13 cellular contexts compared by ENCODE assay signal in genomic region chr2:2331905-2332280, GRCh38. TPM values are rescaled to one million over a fixed set of nuclear protein-coding genes. Genes with fewer than 3 reads are reported as not detected.
DNase-seq lines count a peak whose midpoint lies in the region; ATAC-seq and TF ChIP-seq lines count a peak whose summit lies in the region.
"Had no signal": no experiment of that assay in that cellular context is flagged by ENCODE, and none has a peak within 500 bp of the region (broad histone marks: within the 10 kb centered on the region; RNA-seq: fewer than 3 reads in every experiment).

No MANE protein-coding gene starts in this region.

- H2AFZ ChIP-seq in H9 (ENCODE audit: low read length) (peak overlapping the region; percentile 40), neural cell (ENCODE audit: low read depth, low read length) (peak overlapping the region; percentile 29)
- H2AFZ ChIP-seq: GM23248 had no signal

- H2AK5ac ChIP-seq in H9 (ENCODE audit: insufficient read length, low read length), result no peak overlapping the region

- H3K27me3 ChIP-seq in H9 (ENCODE audit: insufficient read depth, low read length) (no peaks in the 10 kb centered on the region), neural cell (ENCODE audit: insufficient read depth, low read depth, low read length) (no peaks in the 10 kb centered on the region)
- H3K27me3 ChIP-seq: SJCRH30 had no signal

- H3T11ph ChIP-seq in H9 (ENCODE audit: low read length), result no peak overlapping the region

- CTCF ChIA-PET in MCF 10A (lab: Yijun Ruan, JAX), result interaction anchor here (1.1 kb wide), 1 partner anchor 8 kb away, joined by 3 read pairs; no protein-coding TSS in a partner anchor

- ATAC-seq in natural killer cell treated with Interleukin-12 subunit alpha and Interleukin-12 subunit beta and Interleukin-15 and Interleukin-18, amount 100 ng/mL, for 72 hours, result no peak
- ATAC-seq in GM18868 (IDR thresholded peaks at IDR 0.05; ENCODE audit: unreplicated experiment), result no peak

- H3K23ac ChIP-seq in H9 (ENCODE audit: insufficient read length, low read depth, low read length), result no peak overlapping the region

- H3K9ac ChIP-seq in H9 (ENCODE audit: extremely low read depth, insufficient read length, low read length) (no peak overlapping the region), neural cell (ENCODE audit: low read length) (peak overlapping the region; percentile 92)
- H3K9ac ChIP-seq: GM23248 had no signal

- H3K14ac ChIP-seq in H9 (ENCODE audit: insufficient read depth, low read length), result no peak overlapping the region

- BruUV-seq in MCF 10A (replicated peaks; lab: Mats Ljungman, UMichigan), result no TSS peak

- H4K20me1 ChIP-seq in H9 (ENCODE audit: control insufficient read depth, insufficient read depth, insufficient read length) (no peaks in the 10 kb centered on the region), neural cell (ENCODE audit: insufficient read depth) (no peaks in the 10 kb centered on the region)

- H2BK12ac ChIP-seq in H9 (ENCODE audit: insufficient read length, low read depth, low read length), result no peak overlapping the region

- H3K79me1 ChIP-seq in H9 (ENCODE audit: insufficient read depth, low read depth, low read length, poor library complexity, severe bottlenecking), result no peaks in the 10 kb centered on the region

- TF ChIP-seq CTCF in H9 (conservative IDR thresholded peaks at IDR 0.05) (no peak), neural cell (IDR thresholded peaks at IDR 0.05; ENCODE audit: poor library complexity, severe bottlenecking) (peak; percentile 31), MCF 10A (IDR thresholded peaks at IDR 0.05; ENCODE audit: unreplicated experiment) (no peak)

- POLR2A ChIA-PET in MCF 10A (lab: Yijun Ruan, JAX), result no interaction called here

- peak overlapping the region in 1 of 2 experiments; percentile 63; a peak in 3 of 5 replicates for H3K4me3 Mint-ChIP-seq in H9
- no peak overlapping the region for H3K4me3 Mint-ChIP-seq in natural killer cell treated with Interleukin-12 subunit alpha and Interleukin-12 subunit beta and Interleukin-15 and Interleukin-18, amount 100 ng/mL, for 72 hours
- H3K4me3 Mint-ChIP-seq in MCF 10A (ENCODE audit: unreplicated experiment), result no peak overlapping the region

- H3K4me1 ChIP-seq in H9 (ENCODE audit: insufficient read depth, low read length), result peaks cover 12% of the 10 kb centered on the region; the same call in 1 of the 2 replicates
- H3K4me1 ChIP-seq: SJCRH30 had no signal

- no peak overlapping the region for H2BK15ac ChIP-seq in H9 (ENCODE audit: low read depth, low read length)

- peak overlapping the region; percentile 73 for H3K4me3 ChIP-seq in neural cell (ENCODE audit: low read length)
- H3K4me3 ChIP-seq: GM23248, SJCRH30 had no signal

- no peak overlapping the region for H2BK20ac ChIP-seq in H9 (ENCODE audit: low read depth, low read length, poor library complexity, severe bottlenecking)

- DNase-seq in H9, result peak; percentile 83
- peak; percentile 89 for DNase-seq in NCI-H2227 treated with DMSO at 0.1 percent for 48 hours (lab: John Stamatoyannopoulos, UW)
- no peak for DNase-seq in stimulated activated CD4-positive, alpha-beta T cell treated with anti-CD3 and anti-CD28 coated beads, Interleukin-4, amount 100 ng/mL, for 4 hours
- no peak for DNase-seq in natural killer cell treated with Interleukin-12 subunit alpha and Interleukin-12 subunit beta and Interleukin-15 and Interleukin-18, amount 100 ng/mL, for 72 hours (ENCODE audit: low spot score)
- no peak for DNase-seq in MCF 10A (ENCODE audit: unreplicated experiment)
- DNase-seq: activated T-cell treated with anti-CD3 and anti-CD28 coated beads, Interleukin-2, amount 50 U/mL, for 1 hour; GM23248; NCI-H1048; SJCRH30 had no signal

- no peaks in the 10 kb centered on the region for H3K23me2 ChIP-seq in H9 (ENCODE audit: insufficient read length, low read depth, low read length, poor library complexity, severe bottlenecking)

- H3K18ac ChIP-seq in H9 (ENCODE audit: insufficient read length, low read depth, low read length), result no peak overlapping the region

- H3K36me3 ChIP-seq in neural cell (ENCODE audit: insufficient read depth, low read length), result no peaks in the 10 kb centered on the region
- H3K36me3 ChIP-seq: SJCRH30 had no signal

- no peaks in the 10 kb centered on the region for H3K9me2 ChIP-seq in neural cell (ENCODE audit: insufficient read depth, low read length)

- TF ChIP-seq EP300 in neural cell (conservative IDR thresholded peaks at IDR 0.05; ENCODE audit: poor library complexity, severe bottlenecking), result peak; percentile 81

- H3K4me2 ChIP-seq in H9 (ENCODE audit: insufficient read depth, insufficient read length, low read length) (peak overlapping the region; percentile 36), neural cell (ENCODE audit: low read length) (peak overlapping the region; percentile 95)

- H3K4me1 Mint-ChIP-seq in H9, result peaks cover 30 to 31% of the 10 kb centered on the region in 2 experiments
- no peaks in the 10 kb centered on the region for H3K4me1 Mint-ChIP-seq in natural killer cell treated with Interleukin-12 subunit alpha and Interleukin-12 subunit beta and Interleukin-15 and Interleukin-18, amount 100 ng/mL, for 72 hours (ENCODE audit: low read depth in 2 of 2)
- no peaks in the 10 kb centered on the region for H3K4me1 Mint-ChIP-seq in MCF 10A (ENCODE audit: insufficient read depth, unreplicated experiment)

- H3K27me3 Mint-ChIP-seq in H9 (ENCODE audit: low read depth), result 0 out of 2 replicates have a peak, but pooled peaks cover 3% of the 10 kb centered on the region
- no peaks in the 10 kb centered on the region for H3K27me3 Mint-ChIP-seq in natural killer cell treated with Interleukin-12 subunit alpha and Interleukin-12 subunit beta and Interleukin-15 and Interleukin-18, amount 100 ng/mL, for 72 hours
- H3K27me3 Mint-ChIP-seq in MCF 10A (ENCODE audit: insufficient read depth, unreplicated experiment), result no peaks in the 10 kb centered on the region

- H4K8ac ChIP-seq in H9 (replicated peaks; ENCODE audit: insufficient read length, low read depth, low read length), result no peak overlapping the region

- H3K27ac ChIP-seq in H9 (ENCODE audit: insufficient read length, low read depth, low read length) (peak overlapping the region; percentile 7), angular gyrus (ENCODE audit: low read depth, low read length) (peak overlapping the region; percentile 78), neural cell (ENCODE audit: low read length) (peak overlapping the region; percentile 100)
- H3K27ac ChIP-seq: GM23248, SJCRH30 had no signal

- intact Hi-C loops in MCF 10A (cut with micrococcal nuclease), result no loop called here

- TF ChIP-seq RAD21 in neural cell (conservative IDR thresholded peaks at IDR 0.05), result peak; percentile 68

- peaks cover 22% of the 10 kb centered on the region in 2 experiments for H3K9me3 Mint-ChIP-seq in H9
- H3K9me3 Mint-ChIP-seq in natural killer cell treated with Interleukin-12 subunit alpha and Interleukin-12 subunit beta and Interleukin-15 and Interleukin-18, amount 100 ng/mL, for 72 hours, result peaks cover 4% of the 10 kb centered on the region
- H3K9me3 Mint-ChIP-seq in MCF 10A (ENCODE audit: unreplicated experiment), result peaks cover 7% of the 10 kb centered on the region

- no peak overlapping the region for H2BK120ac ChIP-seq in H9 (ENCODE audit: low read depth, low read length, poor library complexity, severe bottlenecking)

- H4K91ac ChIP-seq in H9 (ENCODE audit: insufficient read length, low read depth, low read length), result no peak overlapping the region

- H3K79me2 ChIP-seq in H9 (ENCODE audit: insufficient read depth, low read length), result no peaks in the 10 kb centered on the region
- peaks cover 39% of the 10 kb centered on the region for H3K79me2 ChIP-seq in neural cell (replicated peaks; ENCODE audit: insufficient read depth, low read length)

- H3K9me3 ChIP-seq in H9 (ENCODE audit: control insufficient read depth, low read depth, low read length), result peaks cover 14% of the 10 kb centered on the region
- no peaks in the 10 kb centered on the region for H3K9me3 ChIP-seq in neural cell (ENCODE audit: low read length)
- H3K9me3 ChIP-seq: SJCRH30 had no signal

- peaks cover 10 to 23% (median 11%) of the 10 kb centered on the region in 3 experiments; a peak in 6 of 7 replicates for H3K36me3 Mint-ChIP-seq in H9 (ENCODE audit: insufficient read depth in 1 of 3, low read depth in 3 of 3)
- no peaks in the 10 kb centered on the region for H3K36me3 Mint-ChIP-seq in natural killer cell treated with Interleukin-12 subunit alpha and Interleukin-12 subunit beta and Interleukin-15 and Interleukin-18, amount 100 ng/mL, for 72 hours
- no peaks in the 10 kb centered on the region for H3K36me3 Mint-ChIP-seq in MCF 10A (ENCODE audit: insufficient read depth, unreplicated experiment)

- H3K27ac Mint-ChIP-seq in H9, result peak overlapping the region; percentile 47 to 53 (median 50); a peak in 4 of 7 replicates
- H3K27ac Mint-ChIP-seq in natural killer cell treated with Interleukin-12 subunit alpha and Interleukin-12 subunit beta and Interleukin-15 and Interleukin-18, amount 100 ng/mL, for 72 hours, result no peak overlapping the region
- no peak overlapping the region for H3K27ac Mint-ChIP-seq in MCF 10A (ENCODE audit: low read depth, unreplicated experiment)

- no peak overlapping the region for H3K56ac ChIP-seq in H9 (ENCODE audit: insufficient read length, low read depth, low read length)

- H2BK5ac ChIP-seq in H9 (ENCODE audit: insufficient read length, low read length), result no peak overlapping the region

- H4K5ac ChIP-seq in H9 (ENCODE audit: insufficient read length, low read depth, low read length), result no peak overlapping the region

- H3K4ac ChIP-seq in H9 (ENCODE audit: low read depth, low read length), result no peak overlapping the region

- no CpG with 5 or more reads among the region's 8 CpGs for whole genome bisulfite sequencing in H9 (ENCODE audit: extremely low coverage, insufficient read length, low lambda C conversion rate)

- peaks cover 21% of the 10 kb centered on the region for H3F3A ChIP-seq in neural cell (ENCODE audit: insufficient read depth, low read length, poor library complexity, severe bottlenecking)

TF ChIP-seq in neural cell, 6 proteins besides CTCF, POLR2A, EP300 and RAD21 (continues in another document):
- TF ChIP-seq POLR2AphosphoS5 (IDR thresholded peaks at IDR 0.05) (peak; percentile 87), EZH2 (IDR thresholded peaks at IDR 0.05; ENCODE audit: borderline replicate concordance, insufficient read depth, low read length, poor library complexity, severe bottlenecking) (no peak)

RNA-seq across cellular contexts. Expression of gene MYT1L, which starts 0.8 kb away (rescaled TPM):
- total RNA-seq in H9 (2021), result 0.24 TPM in 1 of 2 replicates, not detected in the other
- 92.1 and 103 TPM in 2 replicates for polyA plus RNA-seq in neural cell
- 295 and 369 TPM in 2 replicates for polyA minus RNA-seq in neural cell
- not detected for total RNA-seq in natural killer cell treated with Interleukin-12 subunit alpha and Interleukin-12 subunit beta and Interleukin-15 and Interleukin-18, amount 100 ng/mL, for 72 hours
- total RNA-seq in MCF 10A (2022), result not detected in 2 replicates
- total RNA-seq: GM23248, mesenteric fat pad had no signal
- polyA plus RNA-seq: GM23248 had no signal

Comparison
In these comparisons a context has a peak if more than half of its experiments do, and no peak if none do; other contexts are left out.
1. DNase-seq: peak in H9 (single experiment) and NCI-H2227 treated with DMSO at 0.1 percent for 48 hours (single experiment); none in stimulated activated CD4-positive, alpha-beta T cell treated with anti-CD3 and anti-CD28 coated beads, Interleukin-4, amount 100 ng/mL, for 4 hours (0 of 2), natural killer cell treated with Interleukin-12 subunit alpha and Interleukin-12 subunit beta and Interleukin-15 and Interleukin-18, amount 100 ng/mL, for 72 hours (single experiment) and MCF 10A (single experiment).
2. H3K27ac ChIP-seq: peak in every context shown above with its lines; median percentile 100 in neural cell; 78 in angular gyrus; 7 in H9.
3. H3K27ac Mint-ChIP-seq: peak in H9 (3 of 3); none in natural killer cell treated with Interleukin-12 subunit alpha and Interleukin-12 subunit beta and Interleukin-15 and Interleukin-18, amount 100 ng/mL, for 72 hours (0 of 2) and MCF 10A (single experiment).